ENCODE assay signal across 23 cellular contexts in the genomic region with DNA sequence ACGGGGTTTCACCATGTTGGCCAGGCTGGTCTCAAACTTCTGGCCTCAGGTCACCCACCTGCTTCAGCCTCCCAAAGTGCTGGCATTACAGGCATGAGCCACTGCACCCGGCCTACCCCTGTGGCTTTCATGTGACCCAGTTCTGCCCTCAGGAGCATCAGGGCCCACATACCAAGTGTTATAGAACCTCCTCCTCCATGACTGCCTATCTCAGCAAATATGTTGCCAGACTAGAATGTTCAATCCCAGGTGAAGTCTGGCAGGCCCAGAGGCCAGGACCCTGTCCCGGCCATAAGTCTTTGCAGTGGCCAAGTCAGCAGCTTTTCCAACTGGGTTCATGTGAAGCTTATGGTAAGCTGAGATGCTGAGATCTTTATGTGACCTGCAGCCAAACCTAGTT. TPM values are rescaled to one million over a fixed set of nuclear protein-coding genes. Genes with fewer than 3 reads are reported as not detected.
"Had no signal": no experiment of that assay in that cellular context is flagged by ENCODE, and none has a peak within 500 bp of the region (broad histone marks: within the 10 kb centered on the region; RNA-seq: fewer than 3 reads in every experiment).

No MANE protein-coding gene starts in this region.

- H3K27me3 ChIP-seq: dorsolateral prefrontal cortex, hepatocyte, left lung had no signal

- H3K4me2 ChIP-seq: hepatocyte had no signal

- H3K4me3 ChIP-seq: coronary artery, dorsolateral prefrontal cortex, esophagus muscularis mucosa, gastroesophageal sphincter, heart left ventricle, hepatocyte, left lung, lower lobe of right lung had no signal

- H2AFZ ChIP-seq: hepatocyte had no signal

- H3K36me3 ChIP-seq: esophagus muscularis mucosa, gastroesophageal sphincter, heart left ventricle, left lung, lower lobe of right lung had no signal

- DNase-seq: dermis blood vessel endothelial cell; dorsolateral prefrontal cortex; effector CD4-positive, alpha-beta T cell; effector memory CD4-positive, alpha-beta T cell; foreskin keratinocyte; heart left ventricle; hypothalamus; immature natural killer cell; left cardiac atrium; left lung; left ventricle myocardium superior; lower lobe of right lung; mesendoderm; midbrain had no signal

- H3K27ac Mint-ChIP-seq: immature natural killer cell had no signal

- H3K4me1 Mint-ChIP-seq: immature natural killer cell had no signal

- H3K4me1 ChIP-seq: esophagus muscularis mucosa, foreskin keratinocyte, gastroesophageal sphincter, heart left ventricle, left lung, lower lobe of right lung had no signal

- H3K9me3 Mint-ChIP-seq: immature natural killer cell had no signal

- FAIRE-seq: colon, endothelial cell of umbilical vein, frontal cortex, keratinocyte had no signal

- H3K27ac ChIP-seq: coronary artery, dorsolateral prefrontal cortex, esophagus muscularis mucosa, foreskin keratinocyte, gastroesophageal sphincter, heart left ventricle, hepatocyte, left lung, lower lobe of right lung had no signal

- H3K36me3 Mint-ChIP-seq: immature natural killer cell had no signal

- H3K4me3 Mint-ChIP-seq: immature natural killer cell had no signal

- H3K9me3 ChIP-seq: left lung had no signal

RNA-seq across cellular contexts. Expression of gene SMPD3, which starts 9.8 kb away (rescaled TPM):
- total RNA-seq: endothelial cell of umbilical vein, epithelial cell of proximal tubule had no signal
- polyA plus RNA-seq: endothelial cell of umbilical vein had no signal
